Comparison of ENCODE assay signal across 19 cellular contexts in the genomic region with DNA sequence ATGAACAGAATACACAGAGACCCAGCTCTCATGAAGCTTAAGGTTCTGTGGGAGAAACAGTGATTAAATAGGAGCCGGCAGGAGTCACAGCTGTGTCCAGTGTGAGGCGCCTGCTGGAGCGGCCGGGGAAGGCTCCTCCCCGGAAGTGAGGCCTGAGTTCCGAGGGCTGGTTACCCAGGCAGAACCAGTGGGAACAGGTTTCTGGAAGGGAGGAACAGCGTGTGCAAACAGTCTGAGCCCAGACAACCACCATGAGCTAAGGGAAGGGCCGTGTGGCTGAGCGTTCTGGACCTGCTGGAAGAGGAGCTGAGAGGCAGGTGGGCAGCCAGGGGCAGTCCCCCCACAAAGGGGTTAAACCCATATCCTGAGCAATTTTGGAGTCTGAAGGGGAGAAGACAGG. TPM values are rescaled to one million over a fixed set of nuclear protein-coding genes. Genes with fewer than 3 reads are reported as not detected.
"Had no signal": no experiment of that assay in that cellular context is flagged by ENCODE, and none has a peak within 500 bp of the region (broad histone marks: within the 10 kb centered on the region; RNA-seq: fewer than 3 reads in every experiment).

No MANE protein-coding gene starts in this region.

- H3K9me3 Mint-ChIP-seq: activated B cell treated with CpG ODN at 0.5 μM for 24 hours; activated CD4-positive, alpha-beta memory T cell treated with anti-CD3 and anti-CD28 coated beads, Interleukin-2, amount 10 ng/mL, durations not matched to agents 7 days and 5 days; activated naive CD8-positive, alpha-beta T cell treated with anti-CD3 and anti-CD28 coated beads, Interleukin-2, amount 10 ng/mL, durations not matched to agents 7 days and 5 days; natural killer cell treated with Interleukin-12 subunit alpha and Interleukin-12 subunit beta and Interleukin-15 and Interleukin-18, amount 100 ng/mL, for 72 hours; stimulated activated naive CD8-positive, alpha-beta T cell treated with anti-CD3 and anti-CD28 coated beads, Interleukin-15, Interleukin-2, amounts not matched to agents 100 ng/mL and 50 ng/mL, for 24 hours; T-cell had no signal

- H3K36me3 ChIP-seq: lower lobe of right lung, suprapubic skin, transverse colon, uterus had no signal

- H3K36me3 Mint-ChIP-seq: activated CD8-positive, alpha-beta memory T cell treated with anti-CD3 and anti-CD28 coated beads, Interleukin-2, amount 10 ng/mL, durations not matched to agents 7 days and 5 days; activated naive CD8-positive, alpha-beta T cell treated with anti-CD3 and anti-CD28 coated beads, Interleukin-2, amount 10 ng/mL, durations not matched to agents 7 days and 5 days; natural killer cell treated with Interleukin-12 subunit alpha and Interleukin-12 subunit beta and Interleukin-15 and Interleukin-18, amount 100 ng/mL, for 72 hours; T-cell had no signal

- H3K4me1 ChIP-seq: lower lobe of right lung, suprapubic skin, uterus had no signal

- H3K27ac Mint-ChIP-seq: activated B cell treated with CpG ODN at 0.5 μM for 24 hours; activated CD4-positive, alpha-beta memory T cell treated with anti-CD3 and anti-CD28 coated beads, Interleukin-2, amount 10 ng/mL, durations not matched to agents 7 days and 5 days; activated CD8-positive, alpha-beta memory T cell treated with anti-CD3 and anti-CD28 coated beads, Interleukin-2, amount 10 ng/mL, durations not matched to agents 7 days and 5 days; activated naive CD8-positive, alpha-beta T cell treated with anti-CD3 and anti-CD28 coated beads, Interleukin-2, amount 10 ng/mL, durations not matched to agents 7 days and 5 days; natural killer cell treated with Interleukin-12 subunit alpha and Interleukin-12 subunit beta and Interleukin-15 and Interleukin-18, amount 100 ng/mL, for 72 hours; stimulated activated naive CD8-positive, alpha-beta T cell treated with anti-CD3 and anti-CD28 coated beads, Interleukin-15, Interleukin-2, amounts not matched to agents 100 ng/mL and 50 ng/mL, for 24 hours; T-cell had no signal

- H3K4me3 ChIP-seq: body of pancreas, dorsolateral prefrontal cortex, lower lobe of right lung, suprapubic skin, transverse colon, uterus had no signal

- ATAC-seq: activated CD8-positive, alpha-beta memory T cell treated with anti-CD3 and anti-CD28 coated beads, Interleukin-2, amount 10 ng/mL, durations not matched to agents 7 days and 5 days; body of pancreas; lower lobe of right lung; natural killer cell treated with Interleukin-12 subunit alpha and Interleukin-12 subunit beta and Interleukin-15 and Interleukin-18, amount 100 ng/mL, for 72 hours; T-cell had no signal

- H3K27me3 Mint-ChIP-seq: activated CD8-positive, alpha-beta memory T cell treated with anti-CD3 and anti-CD28 coated beads, Interleukin-2, amount 10 ng/mL, durations not matched to agents 7 days and 5 days; activated naive CD8-positive, alpha-beta T cell treated with anti-CD3 and anti-CD28 coated beads, Interleukin-2, amount 10 ng/mL, durations not matched to agents 7 days and 5 days; stimulated activated naive CD8-positive, alpha-beta T cell treated with anti-CD3 and anti-CD28 coated beads, Interleukin-15, Interleukin-2, amounts not matched to agents 100 ng/mL and 50 ng/mL, for 24 hours had no signal

- H3K4me1 Mint-ChIP-seq: activated B cell treated with CpG ODN at 0.5 μM for 24 hours; activated CD4-positive, alpha-beta memory T cell treated with anti-CD3 and anti-CD28 coated beads, Interleukin-2, amount 10 ng/mL, durations not matched to agents 7 days and 5 days; activated CD8-positive, alpha-beta memory T cell treated with anti-CD3 and anti-CD28 coated beads, Interleukin-2, amount 10 ng/mL, durations not matched to agents 7 days and 5 days; activated naive CD8-positive, alpha-beta T cell treated with anti-CD3 and anti-CD28 coated beads, Interleukin-2, amount 10 ng/mL, durations not matched to agents 7 days and 5 days; T-cell had no signal

- H3K27ac ChIP-seq: body of pancreas, dorsolateral prefrontal cortex, lower lobe of right lung, suprapubic skin, transverse colon, uterus had no signal

- H3K9me3 ChIP-seq: body of pancreas, lower lobe of right lung, suprapubic skin, transverse colon, uterus had no signal

- DNase-seq: activated B cell treated with CpG ODN at 0.5 μM for 24 hours; activated CD4-positive, alpha-beta memory T cell treated with anti-CD3 and anti-CD28 coated beads, Interleukin-2, amount 10 ng/mL, durations not matched to agents 7 days and 5 days; activated CD4-positive, alpha-beta T cell treated with anti-CD3 and anti-CD28 coated beads for 4 hours; activated CD8-positive, alpha-beta memory T cell treated with anti-CD3 and anti-CD28 coated beads, Interleukin-2, amount 10 ng/mL, durations not matched to agents 7 days and 5 days; activated naive CD8-positive, alpha-beta T cell treated with anti-CD3 and anti-CD28 coated beads, Interleukin-2, amount 10 ng/mL, durations not matched to agents 7 days and 5 days; body of pancreas; dorsolateral prefrontal cortex; foreskin fibroblast; glutamatergic neuron; kidney glomerular epithelial cell; lower lobe of right lung; nucleus accumbens; stimulated activated CD4-positive, alpha-beta T cell treated with anti-CD3 and anti-CD28 coated beads, Interleukin-2, amount 100 ng/mL, for 24 hours; T-cell; transverse colon; uterus had no signal

- H3K27me3 ChIP-seq: body of pancreas, dorsolateral prefrontal cortex, suprapubic skin, transverse colon, uterus had no signal

- H3K4me3 Mint-ChIP-seq: activated B cell treated with CpG ODN at 0.5 μM for 24 hours; activated CD4-positive, alpha-beta memory T cell treated with anti-CD3 and anti-CD28 coated beads, Interleukin-2, amount 10 ng/mL, durations not matched to agents 7 days and 5 days; activated CD8-positive, alpha-beta memory T cell treated with anti-CD3 and anti-CD28 coated beads, Interleukin-2, amount 10 ng/mL, durations not matched to agents 7 days and 5 days; activated naive CD8-positive, alpha-beta T cell treated with anti-CD3 and anti-CD28 coated beads, Interleukin-2, amount 10 ng/mL, durations not matched to agents 7 days and 5 days; natural killer cell treated with Interleukin-12 subunit alpha and Interleukin-12 subunit beta and Interleukin-15 and Interleukin-18, amount 100 ng/mL, for 72 hours; stimulated activated naive CD8-positive, alpha-beta T cell treated with anti-CD3 and anti-CD28 coated beads, Interleukin-15, Interleukin-2, amounts not matched to agents 100 ng/mL and 50 ng/mL, for 24 hours; T-cell had no signal

RNA-seq across cellular contexts. Expression of a gene that starts 26.0 kb away (rescaled TPM):
- total RNA-seq: activated B cell treated with CpG ODN at 0.5 μM for 24 hours had no signal
